ENCODE assay signal across 9 cellular contexts in the genomic region with DNA sequence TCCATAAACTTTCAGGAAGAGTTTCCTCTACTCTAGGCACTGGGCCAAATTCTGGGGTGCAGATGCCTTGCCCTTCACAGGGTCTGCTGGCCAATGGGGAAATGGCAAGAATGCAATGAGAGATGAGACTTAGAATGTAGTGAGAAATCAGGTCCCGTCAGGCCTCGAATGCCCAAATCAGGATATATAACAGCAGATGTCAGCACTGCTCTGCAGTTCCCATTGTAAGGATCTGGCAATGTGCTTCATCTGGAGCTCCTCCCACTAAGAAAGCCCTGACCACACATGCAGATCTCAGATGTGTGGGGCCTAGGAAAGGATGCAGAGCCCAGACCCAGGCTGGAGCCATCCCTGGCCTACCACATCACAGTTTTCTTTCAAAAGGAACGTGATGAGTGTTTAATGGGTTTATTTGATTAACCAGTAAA. TPM values are rescaled to one million over a fixed set of nuclear protein-coding genes. Genes with fewer than 3 reads are reported as not detected.
DNase-seq lines count a peak whose midpoint lies in the region; ATAC-seq, FAIRE-seq and TF ChIP-seq lines count a peak whose summit lies in the region.
"Had no signal": no experiment of that assay in that cellular context is flagged by ENCODE, and none has a peak within 500 bp of the region (broad histone marks: within the 10 kb centered on the region; RNA-seq: fewer than 3 reads in every experiment).

No MANE protein-coding gene starts in this region.

- no peaks in the 10 kb centered on the region for H3K9me3 ChIP-seq in breast epithelium
- H3K9me3 ChIP-seq in body of pancreas, result no peaks in the 10 kb centered on the region
- no peaks in the 10 kb centered on the region for H3K9me3 ChIP-seq in kidney (ENCODE audit: control insufficient read depth in 1 of 2, low read length in 2 of 2)
- no peaks in the 10 kb centered on the region for H3K9me3 ChIP-seq in tibial nerve

- intact Hi-C loops in MCF 10A (cut with micrococcal nuclease) (loop anchor here (1.0 to 2.0 kb wide), 3 partner anchors 30 to 208 kb away; no protein-coding TSS in a partner anchor), breast epithelium (cut with DNase I; ENCODE audit: low total_unique reads) (no loop called here), body of pancreas (cut with DNase I) (no loop called here), kidney (cut with DNase I) (no loop called here)

- H3K4me3 Mint-ChIP-seq in MCF 10A (ENCODE audit: unreplicated experiment), result no peak overlapping the region
- H3K4me3 Mint-ChIP-seq: CD4-positive, CD25-positive, alpha-beta regulatory T cell had no signal

- TF ChIP-seq POLR2A in breast epithelium (IDR thresholded peaks at IDR 0.05), result no peak
- no peak for TF ChIP-seq POLR2A in body of pancreas (IDR thresholded peaks at IDR 0.05)
- no peak for TF ChIP-seq POLR2A in tibial nerve (IDR thresholded peaks at IDR 0.05)

- H3K9ac ChIP-seq in kidney (ENCODE audit: low read length in 2 of 2), result no peak overlapping the region

- CTCF ChIA-PET in MCF 10A (lab: Yijun Ruan, JAX), result interaction anchor here (0.5 to 7.1 kb wide), 18 partner anchors 9 to 347 kb away, joined by 3 to 80 read pairs (median 4); no protein-coding TSS in a partner anchor

- DNase-seq in MCF 10A (ENCODE audit: unreplicated experiment), result peak; percentile 71
- no peak for DNase-seq in breast epithelium (ENCODE audit: low spot score in 2 of 2)
- DNase-seq in body of pancreas, result peak; percentile 29 to 72 (median 53)
- DNase-seq in kidney, result no peak
- DNase-seq in tibial nerve (ENCODE audit: low spot score in 2 of 2), result peak in 1 of 2 donors; percentile 81
- no peak for DNase-seq in NCI-H748 (lab: John Stamatoyannopoulos, UW; ENCODE audit: unreplicated experiment)
- DNase-seq in germinal center (ENCODE audit: low spot score), result no peak
- DNase-seq: CD4-positive, CD25-positive, alpha-beta regulatory T cell had no signal

- no peaks in the 10 kb centered on the region for H3K27me3 Mint-ChIP-seq in MCF 10A (ENCODE audit: insufficient read depth, unreplicated experiment)
- H3K27me3 Mint-ChIP-seq: CD4-positive, CD25-positive, alpha-beta regulatory T cell had no signal

- peak; percentile 54 for ATAC-seq in body of pancreas
- no peak for ATAC-seq in activated CD4-positive, CD25-positive, alpha-beta regulatory T cell treated with anti-CD3 and anti-CD28 coated beads, Interleukin-2, amount 50 U/mL, for 24 hours

- no peaks in the 10 kb centered on the region for H3K36me3 ChIP-seq in breast epithelium
- H3K36me3 ChIP-seq in body of pancreas (replicated peaks in 1 of 2; ENCODE audit: insufficient read depth in 1 of 2, low read depth in 2 of 2), result no peaks in the 10 kb centered on the region
- H3K36me3 ChIP-seq in kidney (ENCODE audit: control insufficient read depth in 1 of 2, insufficient read depth in 2 of 2, low read length in 2 of 2), result no peaks in the 10 kb centered on the region
- H3K36me3 ChIP-seq in tibial nerve, result peaks cover 0 to 29% (median 0%) of the 10 kb centered on the region in 3 donors

- peak in 1 of 2 donors; percentile 60 for TF ChIP-seq EP300 in tibial nerve (IDR thresholded peaks at IDR 0.05)

- no peaks in the 10 kb centered on the region for H3K27me3 ChIP-seq in breast epithelium
- no peaks in the 10 kb centered on the region for H3K27me3 ChIP-seq in body of pancreas
- no peaks in the 10 kb centered on the region for H3K27me3 ChIP-seq in tibial nerve

- no peak for FAIRE-seq in kidney (lab: Jason Lieb, UNC)

- H3K27ac ChIP-seq in breast epithelium (peak overlapping the region in 1 of 2 donors; percentile 58), body of pancreas (no peak overlapping the region), kidney (ENCODE audit: low read depth in 2 of 2, low read length in 2 of 2) (peak overlapping the region in 1 of 2 donors; percentile 56), tibial nerve (peak overlapping the region in 1 of 4 donors; percentile 26)

- peaks cover 27% of the 10 kb centered on the region for H3K4me1 Mint-ChIP-seq in MCF 10A (ENCODE audit: insufficient read depth, unreplicated experiment)

- no peaks in the 10 kb centered on the region for H3K9me3 Mint-ChIP-seq in MCF 10A (ENCODE audit: unreplicated experiment)
- H3K9me3 Mint-ChIP-seq: CD4-positive, CD25-positive, alpha-beta regulatory T cell had no signal

- no peak overlapping the region for H3K4me3 ChIP-seq in breast epithelium
- no peak overlapping the region for H3K4me3 ChIP-seq in body of pancreas
- no peak overlapping the region for H3K4me3 ChIP-seq in kidney (ENCODE audit: low read length in 2 of 2)
- H3K4me3 ChIP-seq in tibial nerve, result no peak overlapping the region

- POLR2A ChIA-PET in MCF 10A (lab: Yijun Ruan, JAX), result interaction anchor here (0.6 to 1.0 kb wide), 3 partner anchors 11 to 25 kb away, joined by 3 read pairs; no protein-coding TSS in a partner anchor

- BruUV-seq in MCF 10A (replicated peaks; lab: Mats Ljungman, UMichigan), result no TSS peak

- 27 to 36% methylated on average over 3 of the region's 3 CpGs for WGBS in body of pancreas, 2 donors
- WGBS in tibial nerve, 2 donors, result 7 to 9% methylated on average over 3 of the region's 3 CpGs

- no peak overlapping the region for H3K27ac Mint-ChIP-seq in MCF 10A (ENCODE audit: low read depth, unreplicated experiment)
- H3K27ac Mint-ChIP-seq: CD4-positive, CD25-positive, alpha-beta regulatory T cell had no signal

- H3K4me1 ChIP-seq in breast epithelium (peaks cover 5 to 15% of the 10 kb centered on the region in 2 donors), body of pancreas (no peaks in the 10 kb centered on the region), kidney (ENCODE audit: control insufficient read depth in 1 of 2, insufficient read depth in 1 of 2, low read depth in 1 of 2, low read length in 2 of 2) (peaks cover 16 to 19% of the 10 kb centered on the region in 2 donors), tibial nerve (peaks cover 0 to 75% (median 8%) of the 10 kb centered on the region in 4 donors)

- TF ChIP-seq CTCF in MCF 10A (IDR thresholded peaks at IDR 0.05; ENCODE audit: unreplicated experiment) (peak; percentile 40), breast epithelium (IDR thresholded peaks at IDR 0.05) (no peak), body of pancreas (IDR thresholded peaks at IDR 0.05) (peak in 4 of 7 experiments; percentile 32 to 54 (median 39)), kidney (IDR thresholded peaks at IDR 0.05; ENCODE audit: borderline replicate concordance, extremely low read depth, insufficient read depth) (peak; percentile 58), tibial nerve (IDR thresholded peaks at IDR 0.05) (peak in 4 of 5 experiments; percentile 55 to 78 (median 63))

- no peaks in the 10 kb centered on the region for H3K36me3 Mint-ChIP-seq in MCF 10A (ENCODE audit: insufficient read depth, unreplicated experiment)
- H3K36me3 Mint-ChIP-seq: CD4-positive, CD25-positive, alpha-beta regulatory T cell had no signal

RNA-seq across cellular contexts. Expression of gene LPCAT2, which starts 13.9 kb away (rescaled TPM):
- 10.7 and 11.7 TPM in 2 replicates for total RNA-seq in MCF 10A (2022)
- total RNA-seq in breast epithelium, result 10 to 100 TPM; 12.3 to 35.9 (median 24.3) TPM
- total RNA-seq in body of pancreas, result 1 to 10 TPM; 3.3 to 9.1 TPM
- 20.6 TPM for total RNA-seq in kidney
- polyA plus RNA-seq in kidney (ENCODE audit: insufficient read depth, low read depth, low replicate concordance), result 7.7 TPM
- total RNA-seq in tibial nerve, result 10 to 100 TPM; 14.9 to 33.4 (median 24.0) TPM

RNA-seq across cellular contexts. Expression of gene MMP2, which starts 16.0 kb away (rescaled TPM):
- total RNA-seq in MCF 10A (2022) (3.3 and 3.7 TPM in 2 replicates), breast epithelium (1,000 to 10,000 TPM in 1 of 3 donors, 100 to 1,000 TPM in 2; 113 to 1,485 (median 459) TPM), body of pancreas (10 to 100 TPM; 58.7 to 76.0 TPM), kidney (101 TPM), tibial nerve (100 to 1,000 TPM; 153 to 525 (median 245) TPM)
- 44.3 TPM for polyA plus RNA-seq in kidney (ENCODE audit: insufficient read depth, low read depth, low replicate concordance)
- polyA plus RNA-seq: CD4-positive, CD25-positive, alpha-beta regulatory T cell had no signal

Comparison
In these comparisons a context has a peak if more than half of its experiments do, and no peak if none do; other contexts are left out.
1. DNase-seq: peak in MCF 10A (single experiment) and body of pancreas (4 of 4); none in breast epithelium (0 of 2), kidney (single experiment), NCI-H748 (single experiment) and germinal center (single experiment).
2. CTCF ChIP-seq: peak in MCF 10A (single experiment), body of pancreas (4 of 7), kidney (single experiment) and tibial nerve (4 of 5); none in breast epithelium (0 of 3).
3. RNA of gene MMP2, which starts 16.0 kb away (total RNA-seq): 113 to 1,485 TPM in breast epithelium, 153 to 525 TPM in tibial nerve, 101 TPM in kidney (single experiment) and 58.7 to 76.0 TPM in body of pancreas; 3.3 to 3.7 TPM in MCF 10A; every median in the first group is over 10 times any median in the second.